Comparison of ENCODE assay signal across 20 cellular contexts in the genomic region with DNA sequence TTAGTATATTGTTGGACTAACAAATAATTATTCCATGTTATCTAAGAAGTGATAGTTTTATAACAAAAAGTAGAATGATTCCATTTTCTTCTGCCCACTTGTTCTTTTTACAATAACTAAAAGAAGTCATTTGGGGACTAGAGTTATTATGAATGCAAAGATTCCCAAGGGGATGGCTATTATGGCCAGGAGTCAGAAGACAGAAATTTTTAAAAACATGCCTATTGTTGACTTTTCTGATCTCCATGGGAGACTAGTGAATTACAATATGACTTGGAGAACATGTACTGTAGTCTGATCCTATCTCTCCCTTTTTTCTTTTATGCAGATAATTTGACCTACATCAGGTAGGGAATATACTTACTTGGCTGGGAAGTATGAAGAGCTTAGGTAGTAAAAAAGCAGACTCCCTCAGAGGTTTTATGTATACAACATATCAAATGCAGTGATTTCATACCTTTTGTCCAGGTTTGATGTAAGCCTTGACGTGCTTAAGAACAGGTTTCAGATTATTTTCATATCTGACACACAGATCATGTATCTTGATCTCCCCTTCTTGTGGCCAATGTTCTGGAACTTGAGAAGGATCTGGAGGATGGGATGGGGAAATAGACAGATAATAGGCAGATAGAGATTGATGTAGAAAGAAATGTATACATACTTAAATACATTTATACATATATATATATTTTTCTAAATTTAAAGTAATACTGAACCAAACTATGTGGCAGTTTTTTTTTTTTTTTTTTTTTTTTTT. TPM values are rescaled to one million over a fixed set of nuclear protein-coding genes. Genes with fewer than 3 reads are reported as not detected.
DNase-seq lines count a peak whose midpoint lies in the region; ATAC-seq and TF ChIP-seq lines count a peak whose summit lies in the region.
"Had no signal": no experiment of that assay in that cellular context is flagged by ENCODE, and none has a peak within 500 bp of the region (broad histone marks: within the 10 kb centered on the region; RNA-seq: fewer than 3 reads in every experiment).

No MANE protein-coding gene starts in this region.

- H3K4me3 ChIP-seq in AG10803 (ENCODE audit: low read length) (no peak overlapping the region), fibroblast of mammary gland (ENCODE audit: control insufficient read depth, low read depth, low read length) (no peak overlapping the region)
- H3K4me3 ChIP-seq: GM23338 had no signal

- no peaks in the 10 kb centered on the region for H3K9me3 Mint-ChIP-seq in activated CD4-positive, alpha-beta T cell treated with anti-CD3 and anti-CD28 coated beads, Interleukin-2, amount 10 ng/mL, durations not matched to agents 7 days and 5 days
- H3K9me3 Mint-ChIP-seq: CD4-positive, alpha-beta T cell; GM23338 had no signal

- no peaks in the 10 kb centered on the region for H3K36me3 Mint-ChIP-seq in activated CD4-positive, alpha-beta T cell treated with anti-CD3 and anti-CD28 coated beads, Interleukin-2, amount 10 ng/mL, durations not matched to agents 7 days and 5 days (ENCODE audit: low read depth)

- no peaks in the 10 kb centered on the region for H3K4me1 Mint-ChIP-seq in activated CD4-positive, alpha-beta T cell treated with anti-CD3 and anti-CD28 coated beads, Interleukin-2, amount 10 ng/mL, durations not matched to agents 7 days and 5 days
- H3K4me1 Mint-ChIP-seq: B cell, GM23338 had no signal

- CTCF ChIA-PET in activated CD4-positive, alpha-beta T cell treated with anti-CD3 and anti-CD28 coated beads, Interleukin-2, amount 10 ng/mL, durations not matched to agents 7 days and 5 days (lab: Charles Lee), result no interaction called here

- peak; percentile 29 for ATAC-seq in sciatic nerve
- ATAC-seq: GM23338, Panc1, Right ventricle myocardium inferior had no signal

- H3K4me3 Mint-ChIP-seq in activated CD4-positive, alpha-beta T cell treated with anti-CD3 and anti-CD28 coated beads, Interleukin-2, amount 10 ng/mL, durations not matched to agents 7 days and 5 days, result no peak overlapping the region
- H3K4me3 Mint-ChIP-seq: B cell; CD4-positive, alpha-beta T cell; GM23338 had no signal

- TF ChIP-seq CTCF in AG10803 (conservative IDR thresholded peaks at IDR 0.05; ENCODE audit: low read length) (no peak), fibroblast of mammary gland (conservative IDR thresholded peaks at IDR 0.05; ENCODE audit: control insufficient read depth, insufficient read depth, low read depth, low read length) (no peak)

- intact Hi-C loops in sciatic nerve (cut with DNase I), result no loop called here

- H3K27ac Mint-ChIP-seq in activated CD4-positive, alpha-beta T cell treated with anti-CD3 and anti-CD28 coated beads, Interleukin-2, amount 10 ng/mL, durations not matched to agents 7 days and 5 days, result no peak overlapping the region
- H3K27ac Mint-ChIP-seq: B cell; CD4-positive, alpha-beta T cell; GM23338 had no signal

- DNase-seq in AG10803 (ENCODE audit: low read depth) (peak; percentile 3), NCI-H69 (lab: John Stamatoyannopoulos, UW) (peak; percentile 1), fibroblast of mammary gland (ENCODE audit: low read depth) (peak; percentile 41), sciatic nerve (ENCODE audit: low spot score) (no peak), NCI-H2171 treated with DMSO at 0.1 percent for 48 hours (lab: John Stamatoyannopoulos, UW) (no peak)
- no peak for DNase-seq in activated CD4-positive, alpha-beta T cell treated with anti-CD3 and anti-CD28 coated beads, Interleukin-2, amount 10 ng/mL, durations not matched to agents 7 days and 5 days
- DNase-seq in NK-92 treated with Interleukin-12 subunit alpha and Interleukin-12 subunit beta, amount 100 ng/mL, for 24 hours (lab: John Stamatoyannopoulos, UW), result no peak
- DNase-seq: ACHN; CD4-positive, alpha-beta T cell; DND-41; GF-D8; MV-4-11; NCI-H1417 treated with DMSO at 0.1 percent for 48 hours; NCI-H2081; NCI-H345; NCI-H748 treated with DMSO at 0.1 percent for 48 hours had no signal

- no peaks in the 10 kb centered on the region for H3K27me3 Mint-ChIP-seq in activated CD4-positive, alpha-beta T cell treated with anti-CD3 and anti-CD28 coated beads, Interleukin-2, amount 10 ng/mL, durations not matched to agents 7 days and 5 days
- H3K27me3 Mint-ChIP-seq: B cell; CD4-positive, alpha-beta T cell had no signal

- POLR2A ChIA-PET in activated CD4-positive, alpha-beta T cell treated with anti-CD3 and anti-CD28 coated beads, Interleukin-2, amount 10 ng/mL, durations not matched to agents 7 days and 5 days (lab: Charles Lee), result no interaction called here

RNA-seq across cellular contexts. Expression of gene KCNJ8, which starts 41.0 kb away (rescaled TPM):
- 10.8 TPM for total RNA-seq in sciatic nerve
- not detected for total RNA-seq in activated CD4-positive, alpha-beta T cell treated with anti-CD3 and anti-CD28 coated beads, Interleukin-2, amount 10 ng/mL, durations not matched to agents 7 days and 5 days
- total RNA-seq: B cell; CD4-positive, alpha-beta T cell had no signal

Comparison
In these comparisons a context has a peak if more than half of its experiments do, and no peak if none do; other contexts are left out.
1. DNase-seq: peak in AG10803 (single experiment), NCI-H69 (single experiment) and fibroblast of mammary gland (single experiment); none in sciatic nerve (single experiment), activated CD4-positive, alpha-beta T cell treated with anti-CD3 and anti-CD28 coated beads, Interleukin-2, amount 10 ng/mL, durations not matched to agents 7 days and 5 days (single experiment), NCI-H2171 treated with DMSO at 0.1 percent for 48 hours (single experiment) and NK-92 treated with Interleukin-12 subunit alpha and Interleukin-12 subunit beta, amount 100 ng/mL, for 24 hours (single experiment).
2. RNA of gene KCNJ8, which starts 41.0 kb away (total RNA-seq): 10.8 TPM in sciatic nerve (single experiment); not detected in activated CD4-positive, alpha-beta T cell treated with anti-CD3 and anti-CD28 coated beads, Interleukin-2, amount 10 ng/mL, durations not matched to agents 7 days and 5 days; every median in the first group is over 10 times any median in the second.